1 cellular context compared by ENCODE assay signal in the genomic region with DNA sequence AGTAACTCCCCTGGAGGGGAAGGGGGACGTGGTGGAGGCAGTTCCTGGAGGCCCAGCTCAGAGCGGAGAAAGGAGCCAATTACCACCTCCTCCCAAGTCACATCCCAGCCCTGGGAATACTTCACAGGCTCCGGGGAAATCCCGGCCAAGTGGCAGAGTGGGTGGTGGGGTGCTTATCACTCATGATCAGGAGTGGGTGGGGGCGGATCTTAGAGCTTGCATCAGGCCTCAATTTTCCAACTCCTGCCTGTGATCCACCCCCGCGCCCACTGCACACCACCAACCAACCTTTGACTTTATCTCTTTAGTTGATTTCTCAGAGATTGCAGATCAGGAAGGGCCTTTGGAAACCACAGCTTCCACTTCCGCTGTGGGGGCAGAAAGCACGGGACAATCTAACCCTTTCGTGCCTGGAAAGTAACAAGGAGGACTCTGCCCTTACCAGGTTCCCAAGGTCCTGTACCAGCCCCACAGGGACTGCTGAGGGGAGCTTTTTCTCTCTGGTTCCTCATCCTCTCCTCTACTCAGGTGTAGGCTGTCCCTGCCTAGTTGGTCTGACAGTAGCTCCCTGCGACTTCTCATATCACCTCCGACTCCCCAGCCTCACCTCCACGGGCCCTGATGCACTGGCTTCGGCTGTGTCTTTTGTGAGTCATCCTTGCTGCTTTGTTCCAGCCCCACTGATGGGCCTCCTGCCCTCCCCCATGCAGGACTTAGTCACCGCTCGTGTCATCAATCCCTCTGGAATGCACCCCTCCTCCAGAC.
TF ChIP-seq lines count a peak whose summit lies in the region.

No MANE protein-coding gene starts in this region.

TF ChIP-seq in K562, 482 proteins besides CTCF, POLR2A, EP300 and RAD21 (continued from another document and continues in another):
- TF ChIP-seq, protein P1, sequence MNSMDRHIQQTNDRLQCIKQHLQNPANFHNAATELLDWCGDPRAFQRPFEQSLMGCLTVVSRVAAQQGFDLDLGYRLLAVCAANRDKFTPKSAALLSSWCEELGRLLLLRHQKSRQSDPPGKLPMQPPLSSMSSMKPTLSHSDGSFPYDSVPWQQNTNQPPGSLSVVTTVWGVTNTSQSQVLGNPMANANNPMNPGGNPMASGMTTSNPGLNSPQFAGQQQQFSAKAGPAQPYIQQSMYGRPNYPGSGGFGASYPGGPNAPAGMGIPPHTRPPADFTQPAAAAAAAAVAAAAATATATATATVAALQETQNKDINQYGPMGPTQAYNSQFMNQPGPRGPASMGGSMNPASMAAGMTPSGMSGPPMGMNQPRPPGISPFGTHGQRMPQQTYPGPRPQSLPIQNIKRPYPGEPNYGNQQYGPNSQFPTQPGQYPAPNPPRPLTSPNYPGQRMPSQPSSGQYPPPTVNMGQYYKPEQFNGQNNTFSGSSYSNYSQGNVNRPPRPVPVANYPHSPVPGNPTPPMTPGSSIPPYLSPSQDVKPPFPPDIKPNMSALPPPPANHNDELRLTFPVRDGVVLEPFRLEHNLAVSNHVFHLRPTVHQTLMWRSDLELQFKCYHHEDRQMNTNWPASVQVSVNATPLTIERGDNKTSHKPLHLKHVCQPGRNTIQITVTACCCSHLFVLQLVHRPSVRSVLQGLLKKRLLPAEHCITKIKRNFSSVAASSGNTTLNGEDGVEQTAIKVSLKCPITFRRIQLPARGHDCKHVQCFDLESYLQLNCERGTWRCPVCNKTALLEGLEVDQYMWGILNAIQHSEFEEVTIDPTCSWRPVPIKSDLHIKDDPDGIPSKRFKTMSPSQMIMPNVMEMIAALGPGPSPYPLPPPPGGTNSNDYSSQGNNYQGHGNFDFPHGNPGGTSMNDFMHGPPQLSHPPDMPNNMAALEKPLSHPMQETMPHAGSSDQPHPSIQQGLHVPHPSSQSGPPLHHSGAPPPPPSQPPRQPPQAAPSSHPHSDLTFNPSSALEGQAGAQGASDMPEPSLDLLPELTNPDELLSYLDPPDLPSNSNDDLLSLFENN (IDR thresholded peaks at IDR 0.05; ENCODE audit: low read depth in 2 of 2, low read length in 2 of 2): 0 out of 4 replicates have a peak, but pooled peaks of 1 of the 2 experiments have one; percentile 61
- TF ChIP-seq, protein P2, sequence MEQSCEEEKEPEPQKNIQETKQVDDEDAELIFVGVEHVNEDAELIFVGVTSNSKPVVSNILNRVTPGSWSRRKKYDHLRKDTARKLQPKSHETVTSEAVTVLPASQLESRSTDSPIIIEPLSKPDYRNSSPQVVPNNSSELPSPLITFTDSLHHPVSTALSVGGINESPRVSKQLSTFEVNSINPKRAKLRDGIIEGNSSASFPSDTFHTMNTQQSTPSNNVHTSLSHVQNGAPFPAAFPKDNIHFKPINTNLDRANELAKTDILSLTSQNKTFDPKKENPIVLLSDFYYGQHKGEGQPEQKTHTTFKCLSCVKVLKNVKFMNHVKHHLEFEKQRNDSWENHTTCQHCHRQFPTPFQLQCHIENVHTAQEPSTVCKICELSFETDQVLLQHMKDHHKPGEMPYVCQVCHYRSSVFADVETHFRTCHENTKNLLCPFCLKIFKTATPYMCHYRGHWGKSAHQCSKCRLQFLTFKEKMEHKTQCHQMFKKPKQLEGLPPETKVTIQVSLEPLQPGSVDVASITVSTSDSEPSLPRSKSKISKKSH (CRISPR knock-in tag; IDR thresholded peaks at IDR 0.05): no peak
- TF ChIP-seq ZNF76 (CRISPR knock-in tag; IDR thresholded peaks at IDR 0.05; ENCODE audit: borderline replicate concordance) (peak; percentile 31; the same call in 1 of the 2 replicates), CLOCK (CRISPR knock-in tag; IDR thresholded peaks at IDR 0.05; ENCODE audit: borderline replicate concordance) (no peak), ZNF408 (CRISPR knock-in tag; IDR thresholded peaks at IDR 0.05; ENCODE audit: low read depth) (no peak), MITF (IDR thresholded peaks at IDR 0.05) (peak; percentile 99), GATAD2A (IDR thresholded peaks at IDR 0.05) (peak; percentile 28), IFI16 (CRISPR knock-in tag; IDR thresholded peaks at IDR 0.05) (no peak), RHOXF2B (CRISPR knock-in tag; conservative IDR thresholded peaks at IDR 0.05) (no peak), E2F1 (CRISPR knock-in tag; IDR thresholded peaks at IDR 0.05) (no peak), MCM2 (IDR thresholded peaks at IDR 0.05; ENCODE audit: low read depth) (no peak), ASH1L (IDR thresholded peaks at IDR 0.05; ENCODE audit: borderline replicate concordance, low read depth, partially characterized antibody) (no peak), ATF1 (CRISPR knock-in tag; IDR thresholded peaks at IDR 0.05) (no peak), ATF1 (tag; IDR thresholded peaks at IDR 0.05) (peak; percentile 72), ZBED1 (IDR thresholded peaks at IDR 0.05) (no peak), CHD2 (IDR thresholded peaks at IDR 0.05; ENCODE audit: low read depth, low read length) (no peak), ZSCAN32 (CRISPR knock-in tag; IDR thresholded peaks at IDR 0.05) (no peak), ZNF766 (CRISPR knock-in tag; conservative IDR thresholded peaks at IDR 0.05) (peak; percentile 79; the same call in 1 of the 2 replicates), ZNF586 (CRISPR knock-in tag; conservative IDR thresholded peaks at IDR 0.05) (no peak), ZNF146 (CRISPR knock-in tag; IDR thresholded peaks at IDR 0.05; ENCODE audit: unreplicated experiment) (no peak), ZNF449 (CRISPR knock-in tag; IDR thresholded peaks at IDR 0.05) (0 out of 2 replicates have a peak, but pooled peaks have one; percentile 50), TAF15 (IDR thresholded peaks at IDR 0.05; ENCODE audit: low read depth, low read length) (no peak), WHSC1 (IDR thresholded peaks at IDR 0.05; ENCODE audit: low read length) (no peak), ZNF282 (CRISPR knock-in tag; IDR thresholded peaks at IDR 0.05) (no peak), SMAD1 (IDR thresholded peaks at IDR 0.05; ENCODE audit: low read depth, low read length, partially characterized antibody) (no peak), TFAM (CRISPR knock-in tag; conservative IDR thresholded peaks at IDR 0.05) (no peak), ZNF79 (CRISPR knock-in tag; IDR thresholded peaks at IDR 0.05; ENCODE audit: low read depth) (no peak; the same call in 1 of the 2 replicates)
- TF ChIP-seq, protein P3, sequence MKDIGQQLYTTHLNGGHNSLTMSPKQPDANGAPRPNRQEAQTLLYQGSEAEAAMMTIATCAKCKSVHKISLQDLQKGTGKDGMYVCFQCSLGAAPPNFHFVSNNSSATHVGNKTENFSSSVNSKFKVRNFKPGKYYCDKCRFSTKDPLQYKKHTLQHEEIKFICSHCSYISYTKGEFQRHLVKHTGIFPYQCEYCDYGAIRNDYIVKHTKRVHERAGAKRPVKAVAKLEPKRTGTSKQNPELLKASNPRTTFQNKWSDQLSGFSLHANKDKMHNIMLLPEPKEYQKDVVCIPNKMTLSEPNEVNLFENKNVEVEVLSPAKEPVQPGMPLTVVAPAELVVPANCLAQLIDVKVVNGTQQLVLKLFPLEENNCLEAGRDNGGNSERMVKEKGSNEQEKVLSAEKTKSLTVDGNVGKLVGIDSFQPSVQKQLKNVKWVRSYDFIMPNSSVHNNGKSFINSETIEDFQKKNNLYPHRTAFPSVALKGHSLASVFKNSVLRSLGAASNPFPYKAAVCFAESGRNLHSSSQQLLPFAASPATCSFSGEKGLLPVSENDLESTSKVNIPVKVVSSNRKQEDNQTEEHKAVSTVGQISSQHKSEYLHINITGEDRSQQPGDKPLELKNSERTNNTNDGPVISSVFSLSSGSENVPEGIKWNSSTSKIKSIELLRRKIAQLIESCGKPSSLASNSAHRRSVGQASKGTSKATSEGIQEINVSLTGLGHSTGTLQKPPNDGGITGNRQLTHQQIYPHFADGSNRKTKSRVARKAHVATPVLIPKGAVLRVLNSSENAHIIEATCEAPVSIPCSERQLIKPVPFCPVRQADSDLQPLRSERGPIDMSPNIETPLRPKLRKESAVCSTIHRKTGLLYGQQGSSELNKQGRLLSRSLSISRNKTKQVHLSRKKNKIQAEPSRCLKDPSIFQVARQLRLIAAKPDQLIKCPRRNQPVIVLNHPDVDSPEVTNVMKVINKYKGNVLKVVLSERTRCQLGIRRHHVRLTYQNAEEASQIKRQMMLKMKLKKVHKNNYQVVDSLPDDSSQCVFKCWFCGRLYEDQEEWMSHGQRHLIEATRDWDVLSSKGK (CRISPR knock-in tag; IDR thresholded peaks at IDR 0.05): no peak
- TF ChIP-seq, protein P4, sequence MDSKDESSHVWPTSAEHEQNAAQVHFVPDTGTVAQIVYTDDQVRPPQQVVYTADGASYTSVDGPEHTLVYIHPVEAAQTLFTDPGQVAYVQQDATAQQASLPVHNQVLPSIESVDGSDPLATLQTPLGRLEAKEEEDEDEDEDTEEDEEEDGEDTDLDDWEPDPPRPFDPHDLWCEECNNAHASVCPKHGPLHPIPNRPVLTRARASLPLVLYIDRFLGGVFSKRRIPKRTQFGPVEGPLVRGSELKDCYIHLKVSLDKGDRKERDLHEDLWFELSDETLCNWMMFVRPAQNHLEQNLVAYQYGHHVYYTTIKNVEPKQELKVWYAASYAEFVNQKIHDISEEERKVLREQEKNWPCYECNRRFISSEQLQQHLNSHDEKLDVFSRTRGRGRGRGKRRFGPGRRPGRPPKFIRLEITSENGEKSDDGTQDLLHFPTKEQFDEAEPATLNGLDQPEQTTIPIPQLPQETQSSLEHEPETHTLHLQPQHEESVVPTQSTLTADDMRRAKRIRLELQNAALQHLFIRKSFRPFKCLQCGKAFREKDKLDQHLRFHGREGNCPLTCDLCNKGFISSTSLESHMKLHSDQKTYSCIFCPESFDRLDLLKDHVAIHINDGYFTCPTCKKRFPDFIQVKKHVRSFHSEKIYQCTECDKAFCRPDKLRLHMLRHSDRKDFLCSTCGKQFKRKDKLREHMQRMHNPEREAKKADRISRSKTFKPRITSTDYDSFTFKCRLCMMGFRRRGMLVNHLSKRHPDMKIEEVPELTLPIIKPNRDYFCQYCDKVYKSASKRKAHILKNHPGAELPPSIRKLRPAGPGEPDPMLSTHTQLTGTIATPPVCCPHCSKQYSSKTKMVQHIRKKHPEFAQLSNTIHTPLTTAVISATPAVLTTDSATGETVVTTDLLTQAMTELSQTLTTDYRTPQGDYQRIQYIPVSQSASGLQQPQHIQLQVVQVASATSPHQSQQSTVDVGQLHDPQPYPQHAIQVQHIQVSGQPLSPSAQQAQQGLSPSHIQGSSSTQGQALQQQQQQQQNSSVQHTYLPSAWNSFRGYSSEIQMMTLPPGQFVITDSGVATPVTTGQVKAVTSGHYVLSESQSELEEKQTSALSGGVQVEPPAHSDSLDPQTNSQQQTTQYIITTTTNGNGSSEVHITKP (IDR thresholded peaks at IDR 0.05; ENCODE audit: partially characterized antibody): peak; percentile 29
